In the genomic region with DNA sequence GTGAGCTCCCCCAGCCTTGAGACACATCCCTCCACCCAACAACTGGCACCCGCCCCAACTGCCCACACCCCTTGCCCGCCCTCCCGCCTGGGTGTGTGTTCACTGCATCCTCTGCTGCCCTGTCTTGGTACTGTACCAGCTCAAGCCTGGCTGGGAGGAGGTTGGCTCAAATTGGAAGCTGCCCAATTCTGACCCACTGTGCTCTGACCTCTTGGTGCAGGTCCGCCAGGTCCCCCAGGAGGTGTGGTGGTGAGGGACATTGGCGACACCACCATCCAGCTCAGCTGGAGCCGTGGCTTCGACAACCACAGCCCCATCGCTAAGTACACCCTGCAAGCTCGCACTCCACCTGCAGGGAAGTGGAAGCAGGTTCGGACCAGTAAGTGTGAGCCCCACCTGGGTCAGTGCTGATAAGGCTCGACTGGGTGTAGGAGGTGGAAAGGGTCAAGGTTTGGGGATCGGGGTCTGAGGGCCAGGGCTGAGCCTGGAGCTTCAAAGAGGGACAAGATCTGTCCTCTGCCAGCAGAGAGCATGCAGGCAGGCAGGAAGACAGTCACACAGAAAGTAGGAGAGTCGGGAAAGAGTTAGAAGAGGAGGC, we compare ENCODE assay signal across 16 cellular contexts. TPM values are rescaled to one million over a fixed set of nuclear protein-coding genes. Genes with fewer than 3 reads are reported as not detected.
DNase-seq lines count a peak whose midpoint lies in the region; ATAC-seq and TF ChIP-seq lines count a peak whose summit lies in the region.
"Had no signal": no experiment of that assay in that cellular context is flagged by ENCODE, and none has a peak within 500 bp of the region (broad histone marks: within the 10 kb centered on the region; RNA-seq: fewer than 3 reads in every experiment).

No MANE protein-coding gene starts in this region.

- intact Hi-C loops in sciatic nerve (cut with DNase I) = no loop called here

- H3K27ac Mint-ChIP-seq in mesothelial cell of epicardium = no peak overlapping the region

- TF ChIP-seq CTCF in mesothelial cell of epicardium (IDR thresholded peaks at IDR 0.05; ENCODE audit: unreplicated experiment) = no peak

- ATAC-seq in sciatic nerve = no peak

- no peak overlapping the region for H3K4me3 Mint-ChIP-seq in mesothelial cell of epicardium

- no peaks in the 10 kb centered on the region for H3K27me3 ChIP-seq in H7 (ENCODE audit: control insufficient read depth, insufficient read depth, low read length)
- H3K27me3 ChIP-seq: adrenal gland had no signal

- H3K9me3 Mint-ChIP-seq in mesothelial cell of epicardium = no peaks in the 10 kb centered on the region

- H3K4me3 ChIP-seq in H7 (ENCODE audit: insufficient read depth, low read depth, low read length) = no peak overlapping the region
- H3K4me3 ChIP-seq: adrenal gland, thoracic aorta had no signal

- DNase-seq in H7 (peak; percentile 89), NCI-H69 (lab: John Stamatoyannopoulos, UW) (peak; percentile 62), ecto neural progenitor cell (ENCODE audit: low spot score) (peak; percentile 50), sciatic nerve (ENCODE audit: low spot score) (peak; percentile 55), NCI-H187 treated with DMSO at 0.1 percent for 48 hours (lab: John Stamatoyannopoulos, UW) (no peak), mesothelial cell of epicardium (ENCODE audit: low spot score in 2 of 2, unreplicated experiment in 2 of 2) (no peak), H4 (ENCODE audit: low spot score) (no peak)
- DNase-seq: activated CD4-positive, CD25-positive, alpha-beta regulatory T cell; activated CD8-positive, alpha-beta memory T cell treated with anti-CD3 and anti-CD28 coated beads, Interleukin-2, amount 50 U/mL, for 4 hours; effector CD8-positive, alpha-beta T cell; glutamatergic neuron; NCI-H1436 treated with DMSO at 0.1 percent for 48 hours; SIG-M5 had no signal

- no peaks in the 10 kb centered on the region for H3K27me3 Mint-ChIP-seq in mesothelial cell of epicardium (ENCODE audit: low read depth)

- no peaks in the 10 kb centered on the region for H3K36me3 Mint-ChIP-seq in mesothelial cell of epicardium

- peaks cover 4% of the 10 kb centered on the region for H3K4me1 Mint-ChIP-seq in mesothelial cell of epicardium

- no peaks in the 10 kb centered on the region for H3K36me3 ChIP-seq in H7 (replicated peaks; ENCODE audit: control insufficient read depth, insufficient read depth, low read length)
- H3K36me3 ChIP-seq: adrenal gland, thoracic aorta had no signal

RNA-seq across cellular contexts. Expression of a gene that starts 17.9 kb away (rescaled TPM):
- 1.9 and 2.6 TPM in 2 replicates for total RNA-seq in H7 (2014; rRNA removed; shearing (Covaris generic))
- total RNA-seq in sciatic nerve (2.8 TPM), mesothelial cell of epicardium (3.3 to 4.6 TPM (median 4.4 TPM) in 3 replicates)
- 0.99 TPM in 1 of 2 replicates, not detected in the other for total RNA-seq in H4 (2014; rRNA removed; shearing (Covaris generic))

RNA-seq across cellular contexts. Expression of a gene that starts 23.3 kb away (rescaled TPM):
- total RNA-seq in H7 (2014; rRNA removed; shearing (Covaris generic)) = not detected in 2 replicates
- 8.0 TPM for total RNA-seq in sciatic nerve
- total RNA-seq in mesothelial cell of epicardium = 0.11 to 0.38 TPM (median 0.29 TPM) in 3 replicates
- 0.02 and 1.2 TPM in 2 replicates for total RNA-seq in H4 (2014; rRNA removed; shearing (Covaris generic))
- total RNA-seq: HT1080 had no signal

RNA-seq across cellular contexts. Expression of a gene that starts 55.5 kb away (rescaled TPM):
- 21.7 and 24.6 TPM in 2 replicates for total RNA-seq in H7 (2014; rRNA removed; shearing (Covaris generic))
- total RNA-seq in sciatic nerve = 18.1 TPM
- total RNA-seq in mesothelial cell of epicardium = 15.7 to 15.9 TPM (median 15.7 TPM) in 3 replicates
- total RNA-seq in H4 (2014; rRNA removed; shearing (Covaris generic)) = 18.6 and 18.7 TPM in 2 replicates

Comparison
In these comparisons a context has a peak if more than half of its experiments do, and no peak if none do; other contexts are left out.
1. DNase-seq: peak in H7 (single experiment), NCI-H69 (single experiment), ecto neural progenitor cell (single experiment) and sciatic nerve (single experiment); none in NCI-H187 treated with DMSO at 0.1 percent for 48 hours (single experiment), mesothelial cell of epicardium (0 of 2) and H4 (single experiment).